In genomic region chr19:3990815-3991117, GRCh38 we compare ENCODE assay signal across 11 cellular contexts. TPM values are rescaled to one million over a fixed set of nuclear protein-coding genes. Genes with fewer than 3 reads are reported as not detected.
DNase-seq lines count a peak whose midpoint lies in the region; ATAC-seq and TF ChIP-seq lines count a peak whose summit lies in the region.
"Had no signal": no experiment of that assay in that cellular context is flagged by ENCODE, and none has a peak within 500 bp of the region (broad histone marks: within the 10 kb centered on the region; RNA-seq: fewer than 3 reads in every experiment).

No MANE protein-coding gene starts in this region.

- H3K36me3 Mint-ChIP-seq in CD4-positive, alpha-beta T cell (ENCODE audit: low read depth), result peaks cover 12% of the 10 kb centered on the region
- peaks cover 2% of the 10 kb centered on the region for H3K36me3 Mint-ChIP-seq in activated naive CD8-positive, alpha-beta T cell treated with anti-CD3 and anti-CD28 coated beads, Interleukin-2, amount 10 ng/mL, durations not matched to agents 7 days and 5 days
- H3K36me3 Mint-ChIP-seq in natural killer cell treated with Interleukin-12 subunit alpha and Interleukin-12 subunit beta and Interleukin-15 and Interleukin-18, amount 100 ng/mL, for 72 hours, result no peaks in the 10 kb centered on the region

- intact Hi-C loops in CD4-positive, alpha-beta T cell (cut with DNase I, micrococcal nuclease), result loop anchor here (1.0 kb wide), 2 partner anchors 17 to 197 kb away; partner anchors contain the start of gene PIAS4 (in 2 of the 2)

- H3K27me3 Mint-ChIP-seq in CD4-positive, alpha-beta T cell, result no peaks in the 10 kb centered on the region
- H3K27me3 Mint-ChIP-seq in activated naive CD8-positive, alpha-beta T cell treated with anti-CD3 and anti-CD28 coated beads, Interleukin-2, amount 10 ng/mL, durations not matched to agents 7 days and 5 days, result peaks cover 3% of the 10 kb centered on the region
- H3K27me3 Mint-ChIP-seq in natural killer cell treated with Interleukin-12 subunit alpha and Interleukin-12 subunit beta and Interleukin-15 and Interleukin-18, amount 100 ng/mL, for 72 hours, result no peaks in the 10 kb centered on the region

- H3K27ac Mint-ChIP-seq in CD4-positive, alpha-beta T cell, result no peak overlapping the region
- H3K27ac Mint-ChIP-seq in activated naive CD8-positive, alpha-beta T cell treated with anti-CD3 and anti-CD28 coated beads, Interleukin-2, amount 10 ng/mL, durations not matched to agents 7 days and 5 days, result peak overlapping the region; percentile 31
- peak overlapping the region; percentile 25 to 83 for H3K27ac Mint-ChIP-seq in natural killer cell treated with Interleukin-12 subunit alpha and Interleukin-12 subunit beta and Interleukin-15 and Interleukin-18, amount 100 ng/mL, for 72 hours

- H3K36me3 ChIP-seq in HEK293 (ENCODE audit: control insufficient read depth in 2 of 2, insufficient read depth in 1 of 2, low read length in 2 of 2), result no peaks in the 10 kb centered on the region
- H3K36me3 ChIP-seq: gastroesophageal sphincter had no signal

- no peaks in the 10 kb centered on the region for H3K27me3 ChIP-seq in CD4-positive, alpha-beta T cell (ENCODE audit: control insufficient read depth, insufficient read depth, low read length)
- H3K27me3 ChIP-seq: gastroesophageal sphincter had no signal

- no peaks in the 10 kb centered on the region for H3K9me3 Mint-ChIP-seq in CD4-positive, alpha-beta T cell
- H3K9me3 Mint-ChIP-seq in activated naive CD8-positive, alpha-beta T cell treated with anti-CD3 and anti-CD28 coated beads, Interleukin-2, amount 10 ng/mL, durations not matched to agents 7 days and 5 days, result peaks cover 2% of the 10 kb centered on the region
- peaks cover 3% of the 10 kb centered on the region for H3K9me3 Mint-ChIP-seq in natural killer cell treated with Interleukin-12 subunit alpha and Interleukin-12 subunit beta and Interleukin-15 and Interleukin-18, amount 100 ng/mL, for 72 hours

- DNase-seq in CD4-positive, alpha-beta T cell, result no peak
- DNase-seq in activated naive CD8-positive, alpha-beta T cell treated with anti-CD3 and anti-CD28 coated beads, Interleukin-2, amount 10 ng/mL, durations not matched to agents 7 days and 5 days, result no peak
- no peak for DNase-seq in natural killer cell treated with Interleukin-12 subunit alpha and Interleukin-12 subunit beta and Interleukin-15 and Interleukin-18, amount 100 ng/mL, for 72 hours (ENCODE audit: low spot score)
- no peak for DNase-seq in NCI-H510A treated with DMSO at 0.1 percent for 48 hours (lab: John Stamatoyannopoulos, UW)

- H3K4me1 ChIP-seq in HEK293 (ENCODE audit: control insufficient read depth, insufficient read depth, low read length), result peaks cover 10% of the 10 kb centered on the region; the same call in 1 of the 2 replicates

- no peak overlapping the region for H3K4me3 ChIP-seq in HEK293 (ENCODE audit: low read depth, low read length)

- H3K9me3 ChIP-seq in CD4-positive, alpha-beta T cell (ENCODE audit: control insufficient read depth, low read length), result no peaks in the 10 kb centered on the region
- no peaks in the 10 kb centered on the region for H3K9me3 ChIP-seq in HEK293 (ENCODE audit: control insufficient read depth, insufficient read depth, low read depth, low read length)
- H3K9me3 ChIP-seq: gastroesophageal sphincter had no signal

- no peak for ATAC-seq in CD4-positive, alpha-beta T cell (ENCODE audit: poor library complexity)
- no peak for ATAC-seq in activated naive CD8-positive, alpha-beta T cell treated with anti-CD3 and anti-CD28 coated beads, Interleukin-2, amount 10 ng/mL, durations not matched to agents 7 days and 5 days (ENCODE audit: low read depth)
- ATAC-seq in natural killer cell treated with Interleukin-12 subunit alpha and Interleukin-12 subunit beta and Interleukin-15 and Interleukin-18, amount 100 ng/mL, for 72 hours, result no peak
- ATAC-seq in HG03460 (IDR thresholded peaks at IDR 0.05; ENCODE audit: unreplicated experiment), result no peak
- no peak for ATAC-seq in GM21390 (IDR thresholded peaks at IDR 0.05; ENCODE audit: unreplicated experiment)

- POLR2A ChIA-PET in CD4-positive, alpha-beta T cell (lab: Charles Lee), result interaction anchor here (0.6 to 3.0 kb wide), 13 partner anchors 11 to 808 kb away, joined by 3 to 34 read pairs (median 4); partner anchors contain the start of genes DAPK3, MRPL54, PIAS4 and YJU2
- POLR2A ChIA-PET in HEK293 (lab: Yijun Ruan, JAX), result interaction anchor here (1.2 to 2.0 kb wide), 2 partner anchors 16 to 22 kb away, joined by 3 to 7 read pairs; partner anchors contain the start of gene PIAS4
- POLR2A ChIA-PET in activated naive CD8-positive, alpha-beta T cell treated with anti-CD3 and anti-CD28 coated beads, Interleukin-2, amount 10 ng/mL, durations not matched to agents 7 days and 5 days (lab: Charles Lee), result interaction anchor here (1.2 to 1.4 kb wide), 4 partner anchors 11 to 114 kb away, joined by 3 to 9 read pairs (median 4); partner anchors contain the start of genes DAPK3 and PIAS4

- TF ChIP-seq CTCF in CD4-positive, alpha-beta T cell (IDR thresholded peaks at IDR 0.05), result no peak
- TF ChIP-seq CTCF in HEK293 (tag by site-specific recombination; IDR thresholded peaks at IDR 0.05), result no peak

- CTCF ChIA-PET in CD4-positive, alpha-beta T cell (lab: Charles Lee), result interaction anchor here (1.9 to 4.2 kb wide), 2 partner anchors 16 to 149 kb away, joined by 9 to 36 read pairs; partner anchors contain the start of gene PIAS4
- CTCF ChIA-PET in HEK293 (lab: Yijun Ruan, JAX), result interaction anchor here (0.7 to 1.7 kb wide), 2 partner anchors 9 to 16 kb away, joined by 3 to 5 read pairs; no protein-coding TSS in a partner anchor

- no peak overlapping the region for H3K27ac ChIP-seq in CD4-positive, alpha-beta T cell (ENCODE audit: low read depth, low read length)
- no peak overlapping the region for H3K27ac ChIP-seq in HEK293 (ENCODE audit: extremely low read depth, low read depth, low read length)

- H3K4me3 Mint-ChIP-seq in CD4-positive, alpha-beta T cell, result peak overlapping the region; percentile 42
- H3K4me3 Mint-ChIP-seq in activated naive CD8-positive, alpha-beta T cell treated with anti-CD3 and anti-CD28 coated beads, Interleukin-2, amount 10 ng/mL, durations not matched to agents 7 days and 5 days, result peak overlapping the region; percentile 1
- peak overlapping the region; percentile 83 for H3K4me3 Mint-ChIP-seq in natural killer cell treated with Interleukin-12 subunit alpha and Interleukin-12 subunit beta and Interleukin-15 and Interleukin-18, amount 100 ng/mL, for 72 hours

- peaks cover 25% of the 10 kb centered on the region for H3K4me1 Mint-ChIP-seq in CD4-positive, alpha-beta T cell (ENCODE audit: low read depth)
- H3K4me1 Mint-ChIP-seq in activated naive CD8-positive, alpha-beta T cell treated with anti-CD3 and anti-CD28 coated beads, Interleukin-2, amount 10 ng/mL, durations not matched to agents 7 days and 5 days, result peaks cover 14% of the 10 kb centered on the region
- H3K4me1 Mint-ChIP-seq in natural killer cell treated with Interleukin-12 subunit alpha and Interleukin-12 subunit beta and Interleukin-15 and Interleukin-18, amount 100 ng/mL, for 72 hours (ENCODE audit: low read depth in 2 of 2), result peaks cover 13 to 14% of the 10 kb centered on the region in 2 donors

TF ChIP-seq in HEK293, 187 proteins besides CTCF, POLR2A, EP300 and RAD21 (continues in another document):
- TF ChIP-seq ZNF561 (tag by site-specific recombination; IDR thresholded peaks at IDR 0.05; ENCODE audit: borderline replicate concordance) (no peak), ZNF133 (tag by site-specific recombination; IDR thresholded peaks at IDR 0.05) (peak; percentile 1; the same call in 1 of the 2 replicates), ZNF514 (tag by site-specific recombination; IDR thresholded peaks at IDR 0.05) (no peak), ZNF530 (tag by site-specific recombination; IDR thresholded peaks at IDR 0.05; ENCODE audit: low read depth) (no peak), TCF7L2 (IDR thresholded peaks at IDR 0.05; ENCODE audit: borderline replicate concordance, low read depth, low read length) (no peak)

RNA-seq across cellular contexts. Expression of gene EEF2, which starts 5.5 kb away (rescaled TPM):
- total RNA-seq in CD4-positive, alpha-beta T cell, result 1,000 to 10,000 TPM; 2,756 to 2,866 TPM
- total RNA-seq in activated naive CD8-positive, alpha-beta T cell treated with anti-CD3 and anti-CD28 coated beads, Interleukin-2, amount 10 ng/mL, durations not matched to agents 7 days and 5 days, result 1,000 to 10,000 TPM; 1,510 to 1,513 TPM
- total RNA-seq in natural killer cell treated with Interleukin-12 subunit alpha and Interleukin-12 subunit beta and Interleukin-15 and Interleukin-18, amount 100 ng/mL, for 72 hours, result 1,000 to 10,000 TPM; 1,877 to 2,672 TPM

RNA-seq across cellular contexts. Expression of gene PIAS4, which starts 16.8 kb away (rescaled TPM):
- 10 to 100 TPM; 14.5 to 16.5 TPM for total RNA-seq in CD4-positive, alpha-beta T cell
- 10 to 100 TPM; 32.1 to 38.3 TPM for total RNA-seq in activated naive CD8-positive, alpha-beta T cell treated with anti-CD3 and anti-CD28 coated beads, Interleukin-2, amount 10 ng/mL, durations not matched to agents 7 days and 5 days
- 10 to 100 TPM; 39.4 to 58.6 TPM for total RNA-seq in natural killer cell treated with Interleukin-12 subunit alpha and Interleukin-12 subunit beta and Interleukin-15 and Interleukin-18, amount 100 ng/mL, for 72 hours

RNA-seq across cellular contexts. Expression of gene DAPK3, which starts 19.9 kb away (rescaled TPM):
- 10 to 100 TPM; 21.1 to 22.9 TPM for total RNA-seq in CD4-positive, alpha-beta T cell
- total RNA-seq in activated naive CD8-positive, alpha-beta T cell treated with anti-CD3 and anti-CD28 coated beads, Interleukin-2, amount 10 ng/mL, durations not matched to agents 7 days and 5 days, result 10 to 100 TPM; 44.8 to 49.8 TPM
- total RNA-seq in natural killer cell treated with Interleukin-12 subunit alpha and Interleukin-12 subunit beta and Interleukin-15 and Interleukin-18, amount 100 ng/mL, for 72 hours, result 10 to 100 TPM; 48.1 to 54.5 TPM

RNA-seq across cellular contexts. Expression of gene NMRK2, which starts 57.9 kb away (rescaled TPM):
- not detected for total RNA-seq in CD4-positive, alpha-beta T cell
- total RNA-seq in activated naive CD8-positive, alpha-beta T cell treated with anti-CD3 and anti-CD28 coated beads, Interleukin-2, amount 10 ng/mL, durations not matched to agents 7 days and 5 days, result not detected
- not detected for total RNA-seq in natural killer cell treated with Interleukin-12 subunit alpha and Interleukin-12 subunit beta and Interleukin-15 and Interleukin-18, amount 100 ng/mL, for 72 hours
- total RNA-seq: activated CD8-positive, alpha-beta memory T cell treated with anti-CD3 and anti-CD28 coated beads for 36 hours; HT1080; T-helper 1 cell treated with Interleukin-12 subunit alpha and Interleukin-12 subunit beta and Interleukin-4 antibody, amounts not matched to agents 30 ng/mL and 1 ng/mL, for 36 hours had no signal

Comparison
In these comparisons a context has a peak if more than half of its experiments do, and no peak if none do; other contexts are left out.
1. H3K4me3 Mint-ChIP-seq: peak in every context shown above with its lines; median percentile 83 in natural killer cell treated with Interleukin-12 subunit alpha and Interleukin-12 subunit beta and Interleukin-15 and Interleukin-18, amount 100 ng/mL, for 72 hours; 42 in CD4-positive, alpha-beta T cell; 1 in activated naive CD8-positive, alpha-beta T cell treated with anti-CD3 and anti-CD28 coated beads, Interleukin-2, amount 10 ng/mL, durations not matched to agents 7 days and 5 days.